8 cellular contexts compared by ENCODE assay signal in the genomic region with DNA sequence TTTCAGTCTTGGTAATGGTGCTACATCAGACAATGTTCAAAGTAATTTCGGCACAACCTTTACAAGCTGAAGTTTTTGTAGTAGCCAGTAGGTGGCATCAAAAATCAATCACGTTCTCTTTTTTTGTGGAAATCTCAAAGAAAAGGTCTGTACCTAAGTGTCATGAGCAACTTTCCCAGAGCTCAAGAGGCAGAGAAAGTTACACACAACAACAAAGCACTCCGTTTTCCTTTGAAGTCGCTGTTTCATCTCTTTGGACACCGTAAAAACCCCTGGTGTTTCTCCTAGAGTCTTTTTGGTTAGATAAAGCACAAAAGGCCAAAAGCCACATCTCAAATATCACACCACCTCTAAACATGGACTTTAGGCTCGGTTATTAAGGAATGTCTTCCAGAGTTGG.
A peak's percentile ranks its signal among the peaks of the same experiment; 100 is the strongest.
DNase-seq lines count a peak whose midpoint lies in the region; ATAC-seq and TF ChIP-seq lines count a peak whose summit lies in the region.

No MANE protein-coding gene starts in this region.

- intact Hi-C loops in activated CD4-positive, alpha-beta T cell treated with anti-CD3 and anti-CD28 coated beads for 36 hours (cut with DNase I, micrococcal nuclease) = loop anchor here (1.0 to 2.0 kb wide), 2 partner anchors 367 kb away; no protein-coding TSS in a partner anchor

- POLR2A ChIA-PET in activated CD4-positive, alpha-beta T cell treated with anti-CD3 and anti-CD28 coated beads for 36 hours (lab: Charles Lee) = no interaction called here

- peak; percentile 65 for TF ChIP-seq CTCF in LNCAP (IDR thresholded peaks at IDR 0.05)

- DNase-seq in activated CD4-positive, alpha-beta T cell treated with anti-CD3 and anti-CD28 coated beads for 36 hours = no peak
- no peak for DNase-seq in activated CD4-positive, alpha-beta T cell treated with anti-CD3 and anti-CD28 coated beads for 48 hours
- DNase-seq in H4 (ENCODE audit: low spot score) (peak; percentile 56), SK-MEL-5 (ENCODE audit: low read depth, low spot score) (peak; percentile 61), germinal center (ENCODE audit: low spot score) (peak; percentile 8)

- in situ Hi-C loops in SK-MEL-5 (cut with HindIII; ENCODE audit: low pct_unique_long_range_greater_than_20kb, low sequenced_read_pairs) = no loop called here

- CTCF ChIA-PET in activated CD4-positive, alpha-beta T cell treated with anti-CD3 and anti-CD28 coated beads for 36 hours (lab: Charles Lee) = interaction anchor here (0.7 to 2.2 kb wide), 7 partner anchors 10 to 392 kb away, joined by 3 to 20 read pairs (median 3); no protein-coding TSS in a partner anchor

- peak; percentile 47 for ATAC-seq in activated CD4-positive, alpha-beta T cell treated with anti-CD3 and anti-CD28 coated beads for 36 hours
- peak; percentile 55 for ATAC-seq in stimulated activated memory B cell treated with anti-CD40 and anti-IgM and Interleukin-4, amounts not matched to agents 10 μg/mL and 1 μg/mL and 100 μg/mL, for 72 hours
- ATAC-seq in HG03460 (IDR thresholded peaks at IDR 0.05; ENCODE audit: unreplicated experiment) = no peak

- peaks cover 2% of the 10 kb centered on the region for H3K27me3 Mint-ChIP-seq in activated CD4-positive, alpha-beta T cell treated with anti-CD3 and anti-CD28 coated beads for 36 hours
- no peaks in the 10 kb centered on the region for H3K27me3 Mint-ChIP-seq in stimulated activated memory B cell treated with anti-CD40 and anti-IgM and Interleukin-4, amounts not matched to agents 10 μg/mL and 1 μg/mL and 100 μg/mL, for 72 hours

- no peaks in the 10 kb centered on the region for H3K4me1 Mint-ChIP-seq in activated CD4-positive, alpha-beta T cell treated with anti-CD3 and anti-CD28 coated beads for 36 hours
- peaks cover 17% of the 10 kb centered on the region for H3K4me1 Mint-ChIP-seq in stimulated activated memory B cell treated with anti-CD40 and anti-IgM and Interleukin-4, amounts not matched to agents 10 μg/mL and 1 μg/mL and 100 μg/mL, for 72 hours

- H3K9me3 Mint-ChIP-seq in activated CD4-positive, alpha-beta T cell treated with anti-CD3 and anti-CD28 coated beads for 36 hours (ENCODE audit: low read depth) = no peaks in the 10 kb centered on the region
- H3K9me3 Mint-ChIP-seq in stimulated activated memory B cell treated with anti-CD40 and anti-IgM and Interleukin-4, amounts not matched to agents 10 μg/mL and 1 μg/mL and 100 μg/mL, for 72 hours = peaks cover 12% of the 10 kb centered on the region

- H3K4me3 Mint-ChIP-seq in activated CD4-positive, alpha-beta T cell treated with anti-CD3 and anti-CD28 coated beads for 36 hours = no peak overlapping the region
- no peak overlapping the region for H3K4me3 Mint-ChIP-seq in stimulated activated memory B cell treated with anti-CD40 and anti-IgM and Interleukin-4, amounts not matched to agents 10 μg/mL and 1 μg/mL and 100 μg/mL, for 72 hours

- H3K36me3 Mint-ChIP-seq in activated CD4-positive, alpha-beta T cell treated with anti-CD3 and anti-CD28 coated beads for 36 hours (ENCODE audit: low read depth) = no peaks in the 10 kb centered on the region
- H3K36me3 Mint-ChIP-seq in stimulated activated memory B cell treated with anti-CD40 and anti-IgM and Interleukin-4, amounts not matched to agents 10 μg/mL and 1 μg/mL and 100 μg/mL, for 72 hours = peaks cover 4% of the 10 kb centered on the region

- no peak overlapping the region for H3K27ac Mint-ChIP-seq in activated CD4-positive, alpha-beta T cell treated with anti-CD3 and anti-CD28 coated beads for 36 hours
- no peak overlapping the region for H3K27ac Mint-ChIP-seq in stimulated activated memory B cell treated with anti-CD40 and anti-IgM and Interleukin-4, amounts not matched to agents 10 μg/mL and 1 μg/mL and 100 μg/mL, for 72 hours

Comparison
In these comparisons a context has a peak if more than half of its experiments do, and no peak if none do; other contexts are left out.
1. DNase-seq: peak in H4 (single experiment), SK-MEL-5 (single experiment) and germinal center (single experiment); none in activated CD4-positive, alpha-beta T cell treated with anti-CD3 and anti-CD28 coated beads for 36 hours (single experiment) and activated CD4-positive, alpha-beta T cell treated with anti-CD3 and anti-CD28 coated beads for 48 hours (single experiment).